16 cellular contexts compared by ENCODE assay signal in genomic region chr4:40627540-40627939, GRCh38. TPM values are rescaled to one million over a fixed set of nuclear protein-coding genes. Genes with fewer than 3 reads are reported as not detected.
DNase-seq lines count a peak whose midpoint lies in the region; ATAC-seq and TF ChIP-seq lines count a peak whose summit lies in the region.
"Had no signal": no experiment of that assay in that cellular context is flagged by ENCODE, and none has a peak within 500 bp of the region (broad histone marks: within the 10 kb centered on the region; RNA-seq: fewer than 3 reads in every experiment).

No MANE protein-coding gene starts in this region.

- no peaks in the 10 kb centered on the region for H3K36me3 Mint-ChIP-seq in nephron (ENCODE audit: low read depth)

- intact Hi-C loops in colonic mucosa (cut with DNase I) (no loop called here), body of pancreas (cut with DNase I) (no loop called here)

- H3K27ac Mint-ChIP-seq in nephron: peak overlapping the region; percentile 39 to 76 (median 49)
- H3K27ac Mint-ChIP-seq: activated CD4-positive, alpha-beta T cell treated with anti-CD3 and anti-CD28 coated beads, Interleukin-2, amount 10 ng/mL, durations not matched to agents 7 days and 5 days had no signal

- TF ChIP-seq CTCF in colonic mucosa (IDR thresholded peaks at IDR 0.05): no peak
- no peak for TF ChIP-seq CTCF in nephron (IDR thresholded peaks at IDR 0.05; ENCODE audit: unreplicated experiment in 3 of 3)
- no peak for TF ChIP-seq CTCF in body of pancreas (IDR thresholded peaks at IDR 0.05)

- peaks cover 60% of the 10 kb centered on the region for H3K27me3 Mint-ChIP-seq in nephron (ENCODE audit: low read depth)

- 11 to 23% methylated on average over 1 of the region's 1 CpG for WGBS in body of pancreas, 2 donors

- H3K4me1 Mint-ChIP-seq in nephron: peaks cover 35% of the 10 kb centered on the region

- H3K4me3 Mint-ChIP-seq in nephron: peak overlapping the region; percentile 74 to 80 (median 79)
- H3K4me3 Mint-ChIP-seq: activated CD4-positive, alpha-beta T cell treated with anti-CD3 and anti-CD28 coated beads, Interleukin-2, amount 10 ng/mL, durations not matched to agents 7 days and 5 days had no signal

- H3K27me3 ChIP-seq in HUES48 (ENCODE audit: control insufficient read depth, insufficient read depth, low read length) (no peaks in the 10 kb centered on the region), colonic mucosa (no peaks in the 10 kb centered on the region), body of pancreas (no peaks in the 10 kb centered on the region)

- peaks cover 57% of the 10 kb centered on the region for H3K4me1 ChIP-seq in HUES48 (ENCODE audit: control insufficient read depth, insufficient read depth, low read length)
- H3K4me1 ChIP-seq in colonic mucosa: no peaks in the 10 kb centered on the region
- H3K4me1 ChIP-seq in body of pancreas: peaks cover 58% of the 10 kb centered on the region

- H3K36me3 ChIP-seq in HUES48 (ENCODE audit: control insufficient read depth, insufficient read depth, low read length) (peaks cover 10% of the 10 kb centered on the region), colonic mucosa (no peaks in the 10 kb centered on the region), body of pancreas (replicated peaks in 1 of 2; ENCODE audit: insufficient read depth in 1 of 2, low read depth in 2 of 2) (no peaks in the 10 kb centered on the region)

- peak; percentile 42 for DNase-seq in CD1c-positive myeloid dendritic cell (ENCODE audit: extremely low spot score)
- DNase-seq in colonic mucosa: no peak
- no peak for DNase-seq in SW 1271 (lab: John Stamatoyannopoulos, UW)
- no peak for DNase-seq in body of pancreas
- DNase-seq in NCI-H187 treated with DMSO at 0.1 percent for 48 hours (lab: John Stamatoyannopoulos, UW): no peak
- DNase-seq: activated CD4-positive, alpha-beta T cell treated with anti-CD3 and anti-CD28 coated beads, Interleukin-2, amount 10 ng/mL, durations not matched to agents 7 days and 5 days; activated T-cell treated with anti-CD3 and anti-CD28 coated beads, Interleukin-2, amount 50 U/mL, for 48 hours; amygdala; DMS53; IMR-90; NCI-H1105 treated with DMSO at 0.1 percent for 48 hours; NCI-H446; posterior cingulate gyrus had no signal

- no peak for TF ChIP-seq POLR2A in body of pancreas (IDR thresholded peaks at IDR 0.05)

- no peaks in the 10 kb centered on the region for H3K9me3 ChIP-seq in HUES48 (ENCODE audit: control insufficient read depth, insufficient read depth, low read length)
- no peaks in the 10 kb centered on the region for H3K9me3 ChIP-seq in colonic mucosa
- no peaks in the 10 kb centered on the region for H3K9me3 ChIP-seq in body of pancreas

- H3K4me3 ChIP-seq in HUES48 (ENCODE audit: low read depth, low read length) (peak overlapping the region; percentile 82), colonic mucosa (peak overlapping the region; percentile 43), body of pancreas (peak overlapping the region in 1 of 2 donors; percentile 27)

- H3K9me3 Mint-ChIP-seq in nephron: no peaks in the 10 kb centered on the region
- H3K9me3 Mint-ChIP-seq: activated CD4-positive, alpha-beta T cell treated with anti-CD3 and anti-CD28 coated beads, Interleukin-2, amount 10 ng/mL, durations not matched to agents 7 days and 5 days had no signal

- H3K9ac ChIP-seq in HUES48 (ENCODE audit: low read depth, low read length) (0 out of 2 replicates have a peak overlapping the region, but pooled peaks have one; percentile 45), colonic mucosa (ENCODE audit: low read depth in 2 of 2, low read length in 2 of 2) (no peak overlapping the region)

- H3K27ac ChIP-seq in HUES48 (ENCODE audit: low read depth, low read length): peak overlapping the region; percentile 98
- no peak overlapping the region for H3K27ac ChIP-seq in colonic mucosa
- peak overlapping the region in 2 of 4 donors; percentile 86 to 99 for H3K27ac ChIP-seq in body of pancreas

- ATAC-seq in body of pancreas: no peak
- no peak for ATAC-seq in GM21390 (IDR thresholded peaks at IDR 0.05; ENCODE audit: unreplicated experiment)

RNA-seq across cellular contexts. Expression of gene RBM47, which starts 2.1 kb away (rescaled TPM):
- total RNA-seq in colonic mucosa (100 to 1,000 TPM; 279 to 281 TPM), body of pancreas (10 to 100 TPM; 79.9 to 99.5 TPM)
